ENCODE assay signal across 23 cellular contexts in the genomic region with DNA sequence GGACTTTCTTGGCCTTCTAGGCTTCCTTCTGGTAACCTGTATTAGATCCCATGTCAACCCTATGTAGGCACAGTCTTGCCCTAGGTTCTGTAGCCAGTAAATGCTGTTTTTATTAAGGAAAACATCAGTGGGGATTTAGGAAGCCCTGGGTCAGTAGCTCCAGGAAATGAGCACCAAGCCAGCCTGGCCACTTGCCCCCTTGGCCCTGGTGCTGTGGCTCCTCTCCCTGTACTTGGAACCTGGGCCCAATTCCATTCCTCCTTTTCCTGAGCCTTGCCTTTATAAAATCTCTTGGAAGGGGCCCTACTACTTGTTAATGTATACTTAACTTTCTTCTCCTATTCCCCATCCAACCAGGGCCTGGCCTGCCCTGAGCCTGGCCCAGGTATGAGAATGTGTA.
"Had no signal": no experiment of that assay in that cellular context is flagged by ENCODE, and none has a peak within 500 bp of the region (broad histone marks: within the 10 kb centered on the region; RNA-seq: fewer than 3 reads in every experiment).

No MANE protein-coding gene starts in this region.

- H3K27me3 Mint-ChIP-seq: activated naive CD8-positive, alpha-beta T cell treated with anti-CD3 and anti-CD28 coated beads for 36 hours had no signal

- H3K27ac Mint-ChIP-seq: activated CD8-positive, alpha-beta T cell treated with anti-CD3 and anti-CD28 coated beads, Interleukin-2, amount 10 ng/mL, durations not matched to agents 7 days and 5 days; activated naive CD8-positive, alpha-beta T cell treated with anti-CD3 and anti-CD28 coated beads for 36 hours; T-helper 1 cell treated with Interleukin-12 subunit alpha and Interleukin-12 subunit beta and Interleukin-4 antibody, amounts not matched to agents 30 μg/mL and 1 μg/mL, for 36 hours had no signal

- ATAC-seq: activated CD4-positive, CD25-positive, alpha-beta regulatory T cell treated with anti-CD3 and anti-CD28 coated beads, Interleukin-2, amount 50 U/mL, for 24 hours; activated CD8-positive, alpha-beta T cell treated with anti-CD3 and anti-CD28 coated beads, Interleukin-2, amount 10 ng/mL, durations not matched to agents 7 days and 5 days; body of pancreas; Panc1; Right ventricle myocardium inferior had no signal

- H3K36me3 ChIP-seq: SJCRH30 had no signal

- DNase-seq: activated CD4-positive, alpha-beta T cell treated with anti-CD3 and anti-CD28 coated beads for 4 hours; activated CD4-positive, alpha-beta T cell treated with anti-CD3 and anti-CD28 coated beads, Interleukin-2, amount 50 U/mL, for 4 hours; activated CD8-positive, alpha-beta memory T cell treated with anti-CD3 and anti-CD28 coated beads, Interleukin-2, amount 50 U/mL, for 48 hours; activated CD8-positive, alpha-beta T cell treated with anti-CD3 and anti-CD28 coated beads, Interleukin-2, amount 10 ng/mL, durations not matched to agents 7 days and 5 days; activated naive CD8-positive, alpha-beta T cell treated with anti-CD3 and anti-CD28 coated beads for 36 hours; activated T-cell treated with anti-CD3 and anti-CD28 coated beads, Interleukin-2, amount 50 U/mL, for 1 hour; body of pancreas; MM.1S; NCI-H1105; NCI-H1436; NCI-H1694 treated with DMSO at 0.1 percent for 48 hours; NCI-H2029 treated with DMSO at 0.1 percent for 48 hours; NCI-H345; NCI-H510A; NCI-H526 treated with DMSO at 0.1 percent for 48 hours; NCI-H82; OCI-M1; RPMI8226; SJCRH30 had no signal

- H3K4me3 Mint-ChIP-seq: activated CD8-positive, alpha-beta T cell treated with anti-CD3 and anti-CD28 coated beads, Interleukin-2, amount 10 ng/mL, durations not matched to agents 7 days and 5 days; activated naive CD8-positive, alpha-beta T cell treated with anti-CD3 and anti-CD28 coated beads for 36 hours; T-helper 1 cell treated with Interleukin-12 subunit alpha and Interleukin-12 subunit beta and Interleukin-4 antibody, amounts not matched to agents 30 μg/mL and 1 μg/mL, for 36 hours had no signal

- H3K4me3 ChIP-seq: body of pancreas, SJCRH30 had no signal

- H3K27me3 ChIP-seq: body of pancreas, SJCRH30 had no signal

- H3K4me1 ChIP-seq: body of pancreas, SJCRH30 had no signal

- H3K9me3 ChIP-seq: body of pancreas, SJCRH30 had no signal

- H3K27ac ChIP-seq: body of pancreas, SJCRH30 had no signal

- H3K36me3 Mint-ChIP-seq: activated naive CD8-positive, alpha-beta T cell treated with anti-CD3 and anti-CD28 coated beads for 36 hours had no signal
